1 cellular context compared by ENCODE assay signal in the genomic region with DNA sequence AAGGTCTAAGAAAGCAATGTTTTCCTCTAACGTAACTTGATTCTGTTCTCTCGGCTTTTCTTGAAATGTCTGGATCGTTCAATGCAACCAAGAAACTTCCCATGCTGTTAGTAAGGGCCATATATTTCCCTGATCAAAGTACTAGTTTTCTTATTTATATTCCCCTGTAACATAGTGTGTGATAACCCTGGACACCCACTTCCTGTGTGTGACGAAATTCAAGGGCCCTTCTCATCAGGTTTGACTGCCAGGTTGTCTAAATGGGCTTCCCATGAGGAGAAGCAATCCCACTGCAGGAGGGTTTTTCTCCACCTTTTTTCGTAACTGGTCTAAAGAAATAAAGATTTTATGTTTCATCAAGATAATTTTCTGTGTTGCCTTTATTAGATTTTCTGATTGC.
TF ChIP-seq lines count a peak whose summit lies in the region.

No MANE protein-coding gene starts in this region.

TF ChIP-seq in HepG2, 621 proteins besides CTCF, POLR2A, EP300 and RAD21:
- TF ChIP-seq ZNF546 (CRISPR knock-in tag; conservative IDR thresholded peaks at IDR 0.05) (no peak), CEBPB (IDR thresholded peaks at IDR 0.05; ENCODE audit: borderline replicate concordance, low read depth, low read length) (0 out of 2 replicates have a peak, but pooled peaks have one; percentile 1), MIER3 (CRISPR knock-in tag; IDR thresholded peaks at IDR 0.05; ENCODE audit: borderline replicate concordance) (no peak)
